In the genomic region with DNA sequence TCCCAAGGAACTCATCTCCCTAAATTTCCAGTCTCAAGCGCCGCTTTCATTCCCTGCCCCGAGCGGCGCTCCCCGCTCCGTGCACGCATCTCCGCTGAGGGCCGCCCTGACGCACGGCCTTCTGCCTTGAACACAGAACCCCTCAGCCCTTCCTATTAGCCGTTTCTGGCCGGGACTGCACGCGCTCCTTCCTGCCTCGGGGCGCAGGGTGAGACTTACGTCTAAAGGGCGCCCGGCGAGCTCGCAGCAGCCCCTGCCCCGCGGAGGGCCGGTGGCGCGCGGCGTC, we compare ENCODE assay signal across 8 cellular contexts. TPM values are rescaled to one million over a fixed set of nuclear protein-coding genes. Genes with fewer than 3 reads are reported as not detected.
DNase-seq lines count a peak whose midpoint lies in the region; ATAC-seq and TF ChIP-seq lines count a peak whose summit lies in the region.

No MANE protein-coding gene starts in this region.

- CTCF ChIA-PET in naive thymus-derived CD4-positive, alpha-beta T cell (lab: Charles Lee) = interaction anchor here (0.7 kb wide), 1 partner anchor 13 kb away, joined by 3 read pairs; no protein-coding TSS in a partner anchor

- peaks cover 34% of the 10 kb centered on the region for H3K36me3 Mint-ChIP-seq in endothelial cell (ENCODE audit: low read depth, unreplicated experiment)
- peaks cover 5 to 52% (median 36%) of the 10 kb centered on the region in 5 donors for H3K36me3 Mint-ChIP-seq in naive thymus-derived CD4-positive, alpha-beta T cell

- H3K79me2 ChIP-seq in DND-41 (ENCODE audit: insufficient read depth, low read length) = peaks cover 61% of the 10 kb centered on the region

- peaks cover 39% of the 10 kb centered on the region for H3K4me1 Mint-ChIP-seq in endothelial cell (ENCODE audit: unreplicated experiment)
- peaks cover 43 to 78% (median 69%) of the 10 kb centered on the region in 7 donors for H3K4me1 Mint-ChIP-seq in naive thymus-derived CD4-positive, alpha-beta T cell

- ATAC-seq in DND-41 (ENCODE audit: insufficient read depth, low read depth) = peak; percentile 58
- ATAC-seq in GM19395 (IDR thresholded peaks at IDR 0.05; ENCODE audit: unreplicated experiment) = peak; percentile 51
- ATAC-seq in HG03439 (IDR thresholded peaks at IDR 0.05; ENCODE audit: unreplicated experiment) = peak; percentile 40
- ATAC-seq in naive thymus-derived CD4-positive, alpha-beta T cell = peak; percentile 37

- peak overlapping the region; percentile 97 for H3K9ac ChIP-seq in DND-41 (ENCODE audit: low read depth, low read length)

- peak overlapping the region; percentile 99 for H3K4me3 Mint-ChIP-seq in endothelial cell (ENCODE audit: unreplicated experiment)
- H3K4me3 Mint-ChIP-seq in naive thymus-derived CD4-positive, alpha-beta T cell = peak overlapping the region; percentile 93 to 99 (median 98)

- peak overlapping the region; percentile 100 for H3K27ac ChIP-seq in DND-41 (ENCODE audit: low read length)
- peak overlapping the region; percentile 98 for H3K27ac ChIP-seq in naive thymus-derived CD4-positive, alpha-beta T cell (ENCODE audit: low read depth, low read length)

- intact Hi-C loops in naive thymus-derived CD4-positive, alpha-beta T cell (cut with micrococcal nuclease) = loop anchor here (1.0 to 5.0 kb wide), 24 partner anchors 15 to 1671 kb away; a partner anchor contains a TSS

- TF ChIP-seq CTCF in DND-41 (IDR thresholded peaks at IDR 0.05; ENCODE audit: borderline replicate concordance, extremely low read depth, low read length, poor library complexity, severe bottlenecking) = peak; percentile 11
- no peak for TF ChIP-seq CTCF in endothelial cell (IDR thresholded peaks at IDR 0.05; ENCODE audit: unreplicated experiment)

- H3K4me1 ChIP-seq in DND-41 (ENCODE audit: insufficient read depth, low read length) = peaks cover 47% of the 10 kb centered on the region
- H3K4me1 ChIP-seq in naive thymus-derived CD4-positive, alpha-beta T cell (ENCODE audit: control insufficient read depth in 2 of 2, insufficient read depth in 2 of 2, low read length in 2 of 2) = peaks cover 24 to 34% of the 10 kb centered on the region in 2 donors

- peak overlapping the region; percentile 63 to 90 for H3K4me3 ChIP-seq in DND-41 (ENCODE audit: low read depth in 1 of 2, low read length in 2 of 2)
- H3K4me3 ChIP-seq in naive thymus-derived CD4-positive, alpha-beta T cell (ENCODE audit: low read length) = peak overlapping the region; percentile 94

- H4K20me1 ChIP-seq in DND-41 (ENCODE audit: insufficient read depth, low read length) = peaks cover 33% of the 10 kb centered on the region; the same call in 1 of the 2 replicates

- peak overlapping the region; percentile 79 for H3K4me2 ChIP-seq in DND-41 (ENCODE audit: insufficient read depth, low read length)

- no peaks in the 10 kb centered on the region for H3K9me3 ChIP-seq in DND-41 (ENCODE audit: insufficient read depth, low read length, severe bottlenecking)
- H3K9me3 ChIP-seq in naive thymus-derived CD4-positive, alpha-beta T cell (ENCODE audit: control insufficient read depth in 2 of 3, low read length in 3 of 3) = no peaks in the 10 kb centered on the region

- peak overlapping the region; percentile 95 for H3K27ac Mint-ChIP-seq in endothelial cell (ENCODE audit: unreplicated experiment)
- peak overlapping the region; percentile 91 to 100 (median 97) for H3K27ac Mint-ChIP-seq in naive thymus-derived CD4-positive, alpha-beta T cell

- no peaks in the 10 kb centered on the region for H3K9me3 Mint-ChIP-seq in endothelial cell (ENCODE audit: unreplicated experiment)
- H3K9me3 Mint-ChIP-seq in naive thymus-derived CD4-positive, alpha-beta T cell = peaks cover 0 to 14% (median under 1%) of the 10 kb centered on the region in 11 donors

- POLR2A ChIA-PET in naive thymus-derived CD4-positive, alpha-beta T cell (lab: Charles Lee) = interaction anchor here (0.6 to 1.8 kb wide), 15 partner anchors 9 to 1297 kb away, joined by 3 to 8 read pairs (median 3); a partner anchor contains a TSS

- H3K36me3 ChIP-seq in DND-41 (ENCODE audit: insufficient read depth, low read length) = peaks cover 37% of the 10 kb centered on the region
- H3K36me3 ChIP-seq in naive thymus-derived CD4-positive, alpha-beta T cell (ENCODE audit: control insufficient read depth in 2 of 3, insufficient read depth in 3 of 3, low read length in 3 of 3) = peaks cover 7 to 23% (median 17%) of the 10 kb centered on the region in 3 experiments

- peak overlapping the region; percentile 98 for H2AFZ ChIP-seq in DND-41 (ENCODE audit: low read depth, low read length)

- H3K27me3 Mint-ChIP-seq in endothelial cell (ENCODE audit: unreplicated experiment) = peaks cover 24% of the 10 kb centered on the region
- H3K27me3 Mint-ChIP-seq in naive thymus-derived CD4-positive, alpha-beta T cell = peaks cover 0 to 2% (median 0%) of the 10 kb centered on the region in 5 donors

- no peaks in the 10 kb centered on the region for H3K27me3 ChIP-seq in DND-41 (ENCODE audit: insufficient read depth, low read length, poor library complexity)
- H3K27me3 ChIP-seq in naive thymus-derived CD4-positive, alpha-beta T cell (ENCODE audit: control insufficient read depth in 2 of 2, insufficient read depth in 2 of 2, low read length in 2 of 2) = no peaks in the 10 kb centered on the region

- DNase-seq in DND-41 (no peak), SW 1271 (lab: John Stamatoyannopoulos, UW) (peak; percentile 44 to 82), endothelial cell (ENCODE audit: low spot score) (no peak), ureter (ENCODE audit: low spot score) (peak; percentile 65), 8988T (no peak)
- DNase-seq in naive thymus-derived CD4-positive, alpha-beta T cell = peak in 1 of 9 donors; percentile 46

RNA-seq across cellular contexts. Expression of a gene that starts 0.8 kb away (rescaled TPM):
- total RNA-seq in endothelial cell (ENCODE audit: unreplicated experiment) (122 TPM), ureter (126 TPM)
- 100 to 1,000 TPM; 143 to 184 (median 179) TPM for total RNA-seq in naive thymus-derived CD4-positive, alpha-beta T cell
- polyA plus RNA-seq in naive thymus-derived CD4-positive, alpha-beta T cell = 100 to 1,000 TPM in 1 of 2 donors, 10 to 100 TPM in 1; 86.0 to 115 TPM

Comparison
In these comparisons a context has a peak if more than half of its experiments do, and no peak if none do; other contexts are left out.
1. DNase-seq: peak in SW 1271 (2 of 2) and ureter (single experiment); none in DND-41 (single experiment), endothelial cell (single experiment) and 8988T (single experiment).
2. Peak in every context shown above with its lines, with median percentiles within 50 percentile points of each other: ATAC-seq.